In the genomic region with DNA sequence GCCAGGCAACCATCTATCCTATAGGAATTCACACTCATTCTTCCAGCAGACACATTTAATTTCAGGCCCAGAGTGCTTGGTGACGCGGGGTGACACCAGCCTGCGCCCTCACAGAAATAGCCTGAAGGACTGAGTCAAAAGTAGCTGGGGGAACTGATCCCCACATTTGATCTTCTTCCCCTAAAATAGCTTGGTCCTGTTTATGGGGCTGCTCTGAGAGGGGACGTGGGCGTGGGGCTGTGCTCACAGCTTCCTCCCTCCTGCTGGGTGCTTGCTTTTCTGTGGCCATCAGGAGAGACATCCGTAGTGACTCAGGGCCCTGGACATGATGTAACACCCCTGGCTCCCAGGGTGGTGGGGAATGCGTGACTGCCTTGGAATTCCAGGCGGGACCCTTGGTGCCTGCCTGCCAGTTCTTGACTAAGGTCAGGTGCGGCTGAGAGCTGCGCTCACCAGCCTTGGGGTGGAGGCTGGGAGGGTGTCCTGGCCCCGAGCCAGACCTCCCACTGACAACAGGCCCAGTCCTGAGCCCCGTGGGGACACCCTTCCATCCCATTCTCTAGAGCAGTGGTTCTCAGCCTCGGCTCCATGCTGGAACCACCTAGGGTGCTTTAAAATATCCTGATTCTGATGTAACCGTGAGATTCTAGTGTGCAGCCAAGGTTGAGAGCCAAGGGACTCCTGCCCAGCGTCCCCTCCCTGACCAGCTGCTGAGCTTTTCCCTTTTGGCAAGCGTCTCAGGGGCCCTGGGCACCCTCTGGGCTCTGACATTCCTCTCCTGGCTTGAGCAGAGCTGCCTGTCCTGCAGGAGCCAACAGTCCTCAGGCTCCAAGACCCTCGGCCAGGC, we compare ENCODE assay signal across 9 cellular contexts. TPM values are rescaled to one million over a fixed set of nuclear protein-coding genes. Genes with fewer than 3 reads are reported as not detected.
A peak's percentile ranks its signal among the peaks of the same experiment; 100 is the strongest.
DNase-seq lines count a peak whose midpoint lies in the region; ATAC-seq, FAIRE-seq and TF ChIP-seq lines count a peak whose summit lies in the region.
"Had no signal": no experiment of that assay in that cellular context is flagged by ENCODE, and none has a peak within 500 bp of the region (broad histone marks: within the 10 kb centered on the region; RNA-seq: fewer than 3 reads in every experiment).

No MANE protein-coding gene starts in this region.

- H3K9me3 ChIP-seq in GM23248 (ENCODE audit: low read depth), result no peaks in the 10 kb centered on the region
- H3K9me3 ChIP-seq in Panc1 (ENCODE audit: control insufficient read depth, insufficient read depth, low read depth, low read length), result no peaks in the 10 kb centered on the region
- H3K9me3 ChIP-seq in fibroblast of lung (ENCODE audit: control insufficient read depth, insufficient read depth, low read depth, low read length), result no peaks in the 10 kb centered on the region
- H3K9me3 ChIP-seq in pancreas, result no peaks in the 10 kb centered on the region
- H3K9me3 ChIP-seq: neutrophil had no signal

- intact Hi-C loops in Panc1 (cut with micrococcal nuclease; ENCODE audit: unreplicated experiment), result no loop called here
- intact Hi-C loops in pancreas (cut with DNase I), result no loop called here

- H3K4me3 ChIP-seq in GM23248 (peak overlapping the region; percentile 16), Panc1 (ENCODE audit: low read depth in 2 of 2, low read length in 2 of 2) (peak overlapping the region in 1 of 2 experiments; percentile 23; a peak in 1 of 4 replicates), fibroblast of lung (replicated peaks in 1 of 4; ENCODE audit: control extremely low read depth in 1 of 4, insufficient read depth in 1 of 4, low read depth in 3 of 4, low read length in 4 of 4) (no peak overlapping the region), pancreas (no peak overlapping the region)

- H3K4me2 ChIP-seq in GM23248 (ENCODE audit: unreplicated experiment) (peak overlapping the region; percentile 65), fibroblast of lung (ENCODE audit: extremely low read depth, insufficient read depth, low read length) (peak overlapping the region; percentile 56)

- in situ Hi-C loops in GM23248 (cut with MboI) (no loop called here), Panc1 (cut with HindIII; ENCODE audit: low pct_unique_long_range_greater_than_20kb, low sequenced_read_pairs) (no loop called here)

- POLR2A ChIA-PET in Panc1 (lab: Charles Lee), result interaction anchor here (0.6 kb wide), 1 partner anchor 34 kb away, joined by 5 read pairs; no protein-coding TSS in a partner anchor

- no TSS peak for BruUV-seq in Panc1 (replicated peaks; lab: Mats Ljungman, UMichigan)

- peak overlapping the region; percentile 6; the same call in 1 of the 2 replicates for H2AFZ ChIP-seq in GM23248
- H2AFZ ChIP-seq in fibroblast of lung (ENCODE audit: low read length), result no peak overlapping the region

- CTCF ChIA-PET in Panc1 (lab: Charles Lee), result no interaction called here

- H3K79me2 ChIP-seq in GM23248 (ENCODE audit: insufficient read depth) (no peaks in the 10 kb centered on the region), fibroblast of lung (ENCODE audit: control insufficient read depth, insufficient read depth, low read length) (no peaks in the 10 kb centered on the region)

- DNase-seq in GM23248, result peak; percentile 99
- DNase-seq in Panc1 (ENCODE audit: low read depth, low spot score), result peak; percentile 82
- DNase-seq in fibroblast of lung (ENCODE audit: low read depth in 2 of 2), result peak; percentile 85 to 98
- DNase-seq in pancreas, result peak in 5 of 6 donors; percentile 30 to 58 (median 53)
- no peak for DNase-seq in midbrain (lab: John Stamatoyannopoulos, UW)

- H3K36me3 ChIP-seq in GM23248 (ENCODE audit: low read depth) (no peaks in the 10 kb centered on the region), Panc1 (ENCODE audit: control insufficient read depth, insufficient read depth, low read length) (no peaks in the 10 kb centered on the region), fibroblast of lung (ENCODE audit: control insufficient read depth, insufficient read depth, low read length) (no peaks in the 10 kb centered on the region), pancreas (no peaks in the 10 kb centered on the region)
- H3K36me3 ChIP-seq: neutrophil had no signal

- H4K20me1 ChIP-seq in GM23248 (ENCODE audit: insufficient read depth) (no peaks in the 10 kb centered on the region), fibroblast of lung (ENCODE audit: control insufficient read depth, extremely low read depth, insufficient read depth, low read length) (no peaks in the 10 kb centered on the region)

- H3F3A ChIP-seq in GM23248 (ENCODE audit: insufficient read depth), result peaks cover 26% of the 10 kb centered on the region

- H3K27ac ChIP-seq in GM23248 (peak overlapping the region; percentile 98), Panc1 (ENCODE audit: low read length) (peak overlapping the region; percentile 73), fibroblast of lung (ENCODE audit: insufficient read depth, low read length) (peak overlapping the region; percentile 97), pancreas (peak overlapping the region in 1 of 4 donors; percentile 16)
- H3K27ac ChIP-seq: neutrophil had no signal

- no peaks in the 10 kb centered on the region for H3K27me3 ChIP-seq in GM23248 (replicated peaks; ENCODE audit: insufficient read depth)
- no peaks in the 10 kb centered on the region for H3K27me3 ChIP-seq in Panc1 (ENCODE audit: control insufficient read depth, insufficient read depth, low read length)
- no peaks in the 10 kb centered on the region for H3K27me3 ChIP-seq in fibroblast of lung (ENCODE audit: control insufficient read depth, insufficient read depth, low read length)
- H3K27me3 ChIP-seq in pancreas, result no peaks in the 10 kb centered on the region
- H3K27me3 ChIP-seq: neutrophil had no signal

- FAIRE-seq in pancreas (lab: Jason Lieb, UNC), result no peak

- peaks cover 41% of the 10 kb centered on the region for H3K4me1 ChIP-seq in GM23248 (ENCODE audit: insufficient read depth)
- H3K4me1 ChIP-seq in Panc1 (ENCODE audit: control insufficient read depth, insufficient read depth, low read length), result peaks cover 27% of the 10 kb centered on the region
- peaks cover 34% of the 10 kb centered on the region for H3K4me1 ChIP-seq in fibroblast of lung (ENCODE audit: control insufficient read depth, extremely low read depth, insufficient read depth, low read length)
- peaks cover 0 to 4% (median 0%) of the 10 kb centered on the region in 3 donors for H3K4me1 ChIP-seq in pancreas

- peak; percentile 82 for ATAC-seq in Panc1
- peak; percentile 59 to 71 (median 67) for ATAC-seq in pancreas
- ATAC-seq in HG02678 (IDR thresholded peaks at IDR 0.05; ENCODE audit: unreplicated experiment), result no peak
- ATAC-seq in GM19452 (IDR thresholded peaks at IDR 0.05; ENCODE audit: unreplicated experiment), result no peak
- ATAC-seq in GM19463 (IDR thresholded peaks at IDR 0.05; ENCODE audit: unreplicated experiment), result no peak

- H3K9ac ChIP-seq in GM23248 (peak overlapping the region; percentile 86), fibroblast of lung (ENCODE audit: insufficient read depth, low read length) (peak overlapping the region; percentile 57)

- no peak for TF ChIP-seq CTCF in Panc1 (IDR thresholded peaks at IDR 0.05)
- no peak for TF ChIP-seq CTCF in fibroblast of lung (conservative IDR thresholded peaks at IDR 0.05 in 1 of 2, IDR thresholded peaks at IDR 0.05 in 1 of 2; ENCODE audit: low read depth in 1 of 2, low read length in 2 of 2)
- TF ChIP-seq CTCF in pancreas (IDR thresholded peaks at IDR 0.05), result no peak

- H3K9me2 ChIP-seq in GM23248 (ENCODE audit: insufficient read depth), result no peaks in the 10 kb centered on the region

- WGBS in GM23248 (ENCODE audit: low coverage in 1 of 2, low lambda C conversion rate in 2 of 2, missing lambda C conversion rate in 2 of 2), 2 experiments, result 2 to 3% methylated on average over 17 of the region's 17 CpGs
- WGBS in pancreas, 2 donors, result 62 to 65% methylated on average over 17 of the region's 17 CpGs

RNA-seq across cellular contexts. Expression of a gene that starts 47.4 kb away (rescaled TPM):
- 43.6 and 51.7 TPM in 2 replicates for total RNA-seq in GM23248 (2014; rRNA removed; shearing (Covaris generic))
- polyA plus RNA-seq in GM23248 (2016; fragmentation: Nextera tagmentation; extraction: Ambion mirVana) (6.8 and 8.4 TPM in 2 replicates), fibroblast of lung (6.1 and 8.1 TPM in 2 replicates), pancreas (1 to 10 TPM; 4.2 to 8.2 TPM)
- total RNA-seq in Panc1 (2021; ENCODE audit: unreplicated experiment) (21.3 TPM), fibroblast of lung (16.3 and 23.1 TPM in 2 replicates), pancreas (10 to 100 TPM in 2 of 6 donors, 1 to 10 TPM in 4; 5.3 to 22.4 (median 6.8) TPM)
- 14.5 TPM for polyA plus RNA-seq in Panc1 (2012; ENCODE audit: insufficient read length)
- 5.0 and 7.1 TPM in 2 replicates for polyA plus RNA-seq in fibroblast of lung (2012)
- 14.3 and 26.8 TPM in 2 replicates for polyA minus RNA-seq in fibroblast of lung (ENCODE audit: low replicate concordance)

Comparison
In these comparisons a context has a peak if more than half of its experiments do, and no peak if none do; other contexts are left out.
1. ATAC-seq: peak in Panc1 (single experiment) and pancreas (4 of 4); none in HG02678 (single experiment), GM19452 (single experiment) and GM19463 (single experiment).